Comparison of ENCODE assay signal across 8 cellular contexts in genomic region chr17:38444151-38444550, GRCh38. TPM values are rescaled to one million over a fixed set of nuclear protein-coding genes. Genes with fewer than 3 reads are reported as not detected.
DNase-seq lines count a peak whose midpoint lies in the region; ATAC-seq and TF ChIP-seq lines count a peak whose summit lies in the region.

No MANE protein-coding gene starts in this region.

- H3K27me3 ChIP-seq in GM23248 (replicated peaks; ENCODE audit: insufficient read depth), result no peaks in the 10 kb centered on the region

- no peaks in the 10 kb centered on the region for H3K9me3 Mint-ChIP-seq in memory B cell

- no peak overlapping the region; the same call in 1 of the 2 replicates for H3K4me3 ChIP-seq in GM23248

- no peaks in the 10 kb centered on the region for H3K4me1 Mint-ChIP-seq in memory B cell

- peaks cover 84% of the 10 kb centered on the region for H3K79me2 ChIP-seq in GM23248 (ENCODE audit: insufficient read depth)

- 0 out of 2 replicates have a peak overlapping the region, but pooled peaks have one; percentile 12 for H2AFZ ChIP-seq in GM23248

- no peak overlapping the region for H3K4me3 Mint-ChIP-seq in memory B cell

- in situ Hi-C loops in GM23248 (cut with MboI), result no loop called here

- H3K9me2 ChIP-seq in GM23248 (ENCODE audit: insufficient read depth), result no peaks in the 10 kb centered on the region

- H3K36me3 ChIP-seq in GM23248 (ENCODE audit: low read depth), result no peaks in the 10 kb centered on the region

- no peaks in the 10 kb centered on the region for H4K20me1 ChIP-seq in GM23248 (ENCODE audit: insufficient read depth)

- H3K9me3 ChIP-seq in GM23248 (ENCODE audit: low read depth), result no peaks in the 10 kb centered on the region

- H3K36me3 Mint-ChIP-seq in memory B cell, result no peaks in the 10 kb centered on the region

- H3K27ac ChIP-seq in GM23248, result no peak overlapping the region

- H3K4me2 ChIP-seq in GM23248 (ENCODE audit: unreplicated experiment), result no peak overlapping the region

- peaks cover 13% of the 10 kb centered on the region for H3K27me3 Mint-ChIP-seq in memory B cell

- WGBS in GM23248 (ENCODE audit: low coverage in 1 of 2, low lambda C conversion rate in 2 of 2, missing lambda C conversion rate in 2 of 2), 2 experiments, result 1 to 4% methylated on average over 14 of the region's 14 CpGs

- H3K9ac ChIP-seq in GM23248, result no peak overlapping the region

- no peak for DNase-seq in AG09319 (ENCODE audit: extremely low read depth, low read depth)
- peak; percentile 89 for DNase-seq in GM23248
- DNase-seq in NCI-H226, result peak; percentile 55
- peak; percentile 47 for DNase-seq in activated CD4-positive, alpha-beta T cell treated with anti-CD3 and anti-CD28 coated beads, Interleukin-2, amount 50 U/mL, for 1 hour
- peak; percentile 84 for DNase-seq in dermis blood vessel endothelial cell
- peak; percentile 25 to 47 for DNase-seq in memory B cell (ENCODE audit: low spot score in 2 of 2)
- peak; percentile 18 to 46 for DNase-seq in stimulated activated CD8-positive, alpha-beta memory T cell treated with anti-CD3 and anti-CD28 coated beads, Interleukin-2, amount 100 ng/mL, for 48 hours (ENCODE audit: low read depth in 2 of 2)

- H3F3A ChIP-seq in GM23248 (ENCODE audit: insufficient read depth), result no peaks in the 10 kb centered on the region

- TF ChIP-seq CTCF in AG09319 (IDR thresholded peaks at IDR 0.05; ENCODE audit: low read depth, low read length), result peak; percentile 92

- no peak overlapping the region for H3K27ac Mint-ChIP-seq in memory B cell

- peak; percentile 92 for ATAC-seq in memory B cell (ENCODE audit: low read depth)
- ATAC-seq in HG03280 (IDR thresholded peaks at IDR 0.05; ENCODE audit: unreplicated experiment), result no peak

- peaks cover 29% of the 10 kb centered on the region for H3K4me1 ChIP-seq in GM23248 (ENCODE audit: insufficient read depth)

RNA-seq across cellular contexts. Expression of gene ARHGAP23, which starts 15.9 kb away (rescaled TPM):
- 64.2 and 69.4 TPM in 2 replicates for total RNA-seq in GM23248 (2014; rRNA removed; shearing (Covaris generic))
- 5.3 and 6.6 TPM in 2 replicates for polyA plus RNA-seq in GM23248 (2016; fragmentation: Nextera tagmentation; extraction: Ambion mirVana)
- 34.9 and 104 TPM in 2 replicates for total RNA-seq in dermis blood vessel endothelial cell
